1 cellular context compared by ENCODE assay signal in genomic region chr20:62301773-62302340, GRCh38.
TF ChIP-seq lines count a peak whose summit lies in the region.

No MANE protein-coding gene starts in this region.

TF ChIP-seq in K562, 482 proteins besides CTCF, POLR2A, EP300 and RAD21 (continued from another document and continues in another):
- TF ChIP-seq PBX2 (CRISPR knock-in tag; IDR thresholded peaks at IDR 0.05; ENCODE audit: low read depth), result no peak
- 0 out of 2 replicates have a peak, but pooled peaks have one; percentile 18 for TF ChIP-seq PBX2 (tag; conservative IDR thresholded peaks at IDR 0.05; ENCODE audit: low read depth)
- TF ChIP-seq ZNF121 (CRISPR knock-in tag; conservative IDR thresholded peaks at IDR 0.05), result no peak
- TF ChIP-seq U2AF2 (optimal IDR thresholded peaks at IDR 0.05; ENCODE audit: low read depth, low read length), result no peak
- TF ChIP-seq PRMT5 (CRISPR knock-in tag; IDR thresholded peaks at IDR 0.05), result no peak
- TF ChIP-seq ZNF76 (CRISPR knock-in tag; IDR thresholded peaks at IDR 0.05; ENCODE audit: borderline replicate concordance), result no peak
- peak; percentile 11; the same call in 1 of the 2 replicates for TF ChIP-seq EHMT2 (IDR thresholded peaks at IDR 0.05)
- TF ChIP-seq ZNF717 (CRISPR knock-in tag; IDR thresholded peaks at IDR 0.05), result no peak
- no peak for TF ChIP-seq ZNF354B (CRISPR knock-in tag; IDR thresholded peaks at IDR 0.05)
- no peak for TF ChIP-seq GABPB1 (CRISPR knock-in tag; IDR thresholded peaks at IDR 0.05)
- TF ChIP-seq PHF20 (IDR thresholded peaks at IDR 0.05; ENCODE audit: partially characterized antibody), result peak; percentile 28
- no peak for TF ChIP-seq FOXJ3 (CRISPR knock-in tag; IDR thresholded peaks at IDR 0.05)
- TF ChIP-seq TEAD4 (IDR thresholded peaks at IDR 0.05; ENCODE audit: low read length), result peak; percentile 34; the same call in 1 of the 2 replicates
- TF ChIP-seq TEAD4 (CRISPR knock-in tag; IDR thresholded peaks at IDR 0.05; ENCODE audit: borderline replicate concordance), result no peak
- TF ChIP-seq ZNF395 (CRISPR knock-in tag; IDR thresholded peaks at IDR 0.05), result peak; percentile 39; the same call in 1 of the 2 replicates
- no peak for TF ChIP-seq SMAD1 (IDR thresholded peaks at IDR 0.05; ENCODE audit: low read depth, low read length, partially characterized antibody)
- TF ChIP-seq CBFA2T3 (IDR thresholded peaks at IDR 0.05), result no peak
- peak; percentile 61 for TF ChIP-seq ARID1B (IDR thresholded peaks at IDR 0.05)
- no peak for TF ChIP-seq NFE2L1 (tag; IDR thresholded peaks at IDR 0.05; ENCODE audit: borderline replicate concordance, low read depth)
- TF ChIP-seq ZNF77 (CRISPR knock-in tag; IDR thresholded peaks at IDR 0.05), result no peak
- no peak for TF ChIP-seq IRF2 (CRISPR knock-in tag; IDR thresholded peaks at IDR 0.05)
- TF ChIP-seq RFX1 (IDR thresholded peaks at IDR 0.05), result no peak
- no peak for TF ChIP-seq KLF13 (tag; IDR thresholded peaks at IDR 0.05; ENCODE audit: borderline replicate concordance, low read depth)
- peak; percentile 25; the same call in 1 of the 2 replicates for TF ChIP-seq NCOR1 (IDR thresholded peaks at IDR 0.05)
- peak; percentile 46; the same call in 1 of the 2 replicates for TF ChIP-seq JUN (IDR thresholded peaks at IDR 0.05; ENCODE audit: borderline replicate concordance, low read depth, low read length)
- TF ChIP-seq JUN (CRISPR knock-in tag; IDR thresholded peaks at IDR 0.05; ENCODE audit: borderline replicate concordance), result no peak
- no peak for TF ChIP-seq ZNF408 (CRISPR knock-in tag; IDR thresholded peaks at IDR 0.05; ENCODE audit: low read depth)
- no peak for TF ChIP-seq ZNF253 (CRISPR knock-in tag; conservative IDR thresholded peaks at IDR 0.05)
- no peak for TF ChIP-seq PCBP1 (IDR thresholded peaks at IDR 0.05; ENCODE audit: low read depth, low read length, poor library complexity, severe bottlenecking)
- peak; percentile 50; the same call in 1 of the 2 replicates for TF ChIP-seq MAX (CRISPR knock-in tag; IDR thresholded peaks at IDR 0.05)
- TF ChIP-seq ZNF592 (IDR thresholded peaks at IDR 0.05), result 0 out of 2 replicates have a peak, but pooled peaks have one; percentile 12
- no peak for TF ChIP-seq ZBTB5 (IDR thresholded peaks at IDR 0.05)
- no peak for TF ChIP-seq ZNF347 (CRISPR knock-in tag; IDR thresholded peaks at IDR 0.05; ENCODE audit: low read depth)
- no peak for TF ChIP-seq ZNF699 (CRISPR knock-in tag; IDR thresholded peaks at IDR 0.05; ENCODE audit: insufficient replicate concordance)
- no peak for TF ChIP-seq ZKSCAN3 (CRISPR knock-in tag; IDR thresholded peaks at IDR 0.05)
- TF ChIP-seq TSC22D4 (tag; IDR thresholded peaks at IDR 0.05), result no peak
- TF ChIP-seq SRF (CRISPR knock-in tag; IDR thresholded peaks at IDR 0.05), result no peak
- no peak for TF ChIP-seq HCFC1 (IDR thresholded peaks at IDR 0.05; ENCODE audit: low read depth, low read length)
- no peak for TF ChIP-seq ATF2 (CRISPR knock-in tag; IDR thresholded peaks at IDR 0.05)
- no peak for TF ChIP-seq ZNF398 (CRISPR knock-in tag; IDR thresholded peaks at IDR 0.05)
- peak; percentile 33; the same call in 1 of the 2 replicates for TF ChIP-seq POLR2H (tag; IDR thresholded peaks at IDR 0.05; ENCODE audit: low read depth)
- TF ChIP-seq NEUROD1 (IDR thresholded peaks at IDR 0.05; ENCODE audit: borderline replicate concordance, low read depth, low read length, partially characterized antibody), result peak; percentile 49
- TF ChIP-seq POU5F1 (IDR thresholded peaks at IDR 0.05; ENCODE audit: borderline replicate concordance, low read depth, low read length, partially characterized antibody), result no peak
- TF ChIP-seq ZNF655 (CRISPR knock-in tag; IDR thresholded peaks at IDR 0.05), result no peak
- no peak for TF ChIP-seq LARP7 (IDR thresholded peaks at IDR 0.05)
- TF ChIP-seq ZNF282 (CRISPR knock-in tag; IDR thresholded peaks at IDR 0.05), result no peak
- no peak for TF ChIP-seq TGIF2 (CRISPR knock-in tag; IDR thresholded peaks at IDR 0.05)
- TF ChIP-seq ZNF512 (tag; IDR thresholded peaks at IDR 0.05), result no peak
- 0 out of 2 replicates have a peak, but pooled peaks have one; percentile 13 for TF ChIP-seq OTX1 (CRISPR knock-in tag; IDR thresholded peaks at IDR 0.05)
- no peak for TF ChIP-seq LEF1 (IDR thresholded peaks at IDR 0.05)
